Comparison of ENCODE assay signal across 11 cellular contexts in genomic region chr5:123455640-123456039, GRCh38. TPM values are rescaled to one million over a fixed set of nuclear protein-coding genes. Genes with fewer than 3 reads are reported as not detected.
DNase-seq lines count a peak whose midpoint lies in the region; ATAC-seq and FAIRE-seq lines count a peak whose summit lies in the region.
"Had no signal": no experiment of that assay in that cellular context is flagged by ENCODE, and none has a peak within 500 bp of the region (broad histone marks: within the 10 kb centered on the region; RNA-seq: fewer than 3 reads in every experiment).

No MANE protein-coding gene starts in this region.

- H3K27ac Mint-ChIP-seq in activated naive CD4-positive, alpha-beta T cell treated with anti-CD3 and anti-CD28 coated beads for 36 hours: no peak overlapping the region
- H3K27ac Mint-ChIP-seq: naive thymus-derived CD8-positive, alpha-beta T cell had no signal

- H3K9me3 ChIP-seq in small intestine (ENCODE audit: control insufficient read depth, low read depth): no peaks in the 10 kb centered on the region

- peak; percentile 91 for ATAC-seq in HG02852 (IDR thresholded peaks at IDR 0.05; ENCODE audit: unreplicated experiment)
- ATAC-seq: naive thymus-derived CD8-positive, alpha-beta T cell had no signal

- H3K27me3 ChIP-seq in small intestine (ENCODE audit: control insufficient read depth in 2 of 2, insufficient read depth in 2 of 2, low read length in 2 of 2): no peaks in the 10 kb centered on the region

- H3K27me3 Mint-ChIP-seq in activated naive CD4-positive, alpha-beta T cell treated with anti-CD3 and anti-CD28 coated beads for 36 hours (ENCODE audit: low read depth): peaks cover 2% of the 10 kb centered on the region

- peaks cover 2% of the 10 kb centered on the region for H3K9me3 Mint-ChIP-seq in activated naive CD4-positive, alpha-beta T cell treated with anti-CD3 and anti-CD28 coated beads for 36 hours

- DNase-seq in DMS53 (lab: John Stamatoyannopoulos, UW) (peak; percentile 6), DMS53 treated with DMSO at 0.1 percent for 48 hours (lab: John Stamatoyannopoulos, UW; ENCODE audit: unreplicated experiment) (no peak), MV-4-11 (lab: John Stamatoyannopoulos, UW) (peak; percentile 73), small intestine (peak; percentile 12), SHP77 treated with DMSO at 0.1 percent for 48 hours (lab: John Stamatoyannopoulos, UW) (no peak), DMS79 (lab: John Stamatoyannopoulos, UW) (no peak)
- DNase-seq in activated naive CD4-positive, alpha-beta T cell treated with anti-CD3 and anti-CD28 coated beads for 36 hours: no peak
- DNase-seq: naive thymus-derived CD8-positive, alpha-beta T cell had no signal

- no peak overlapping the region for H3K4me3 Mint-ChIP-seq in activated naive CD4-positive, alpha-beta T cell treated with anti-CD3 and anti-CD28 coated beads for 36 hours
- H3K4me3 Mint-ChIP-seq: naive thymus-derived CD8-positive, alpha-beta T cell had no signal

- peak overlapping the region in 1 of 2 donors; percentile 14 for H3K27ac ChIP-seq in small intestine (ENCODE audit: low read depth in 1 of 2, low read length in 1 of 2)

- H3K4me3 ChIP-seq in small intestine (ENCODE audit: low read depth in 1 of 2, low read length in 2 of 2): no peak overlapping the region

- peaks cover 2 to 3% of the 10 kb centered on the region in 2 donors for H3K4me1 ChIP-seq in small intestine (ENCODE audit: control insufficient read depth in 2 of 2, insufficient read depth in 1 of 2, low read depth in 1 of 2, low read length in 1 of 2)

- H3K36me3 ChIP-seq in small intestine (ENCODE audit: control insufficient read depth in 2 of 2, insufficient read depth in 2 of 2, low read length in 2 of 2): no peaks in the 10 kb centered on the region

- 45 to 55% (median 49%) methylated on average over 2 of the region's 2 CpGs for WGBS in small intestine, 3 donors

- peaks cover 9% of the 10 kb centered on the region for H3K4me1 Mint-ChIP-seq in activated naive CD4-positive, alpha-beta T cell treated with anti-CD3 and anti-CD28 coated beads for 36 hours (ENCODE audit: low read depth)

- no peak for FAIRE-seq in small intestine (lab: Jason Lieb, UNC)
- FAIRE-seq: A204.1, H54 had no signal

- intact Hi-C loops in activated naive CD4-positive, alpha-beta T cell treated with anti-CD3 and anti-CD28 coated beads for 36 hours (cut with micrococcal nuclease): no loop called here

- no peaks in the 10 kb centered on the region for H3K36me3 Mint-ChIP-seq in activated naive CD4-positive, alpha-beta T cell treated with anti-CD3 and anti-CD28 coated beads for 36 hours (ENCODE audit: low read depth)
- H3K36me3 Mint-ChIP-seq: naive thymus-derived CD8-positive, alpha-beta T cell had no signal

- CTCF ChIA-PET in activated naive CD4-positive, alpha-beta T cell treated with anti-CD3 and anti-CD28 coated beads for 36 hours (lab: Charles Lee): interaction anchor here (0.7 kb wide), 1 partner anchor 33 kb away, joined by 3 read pairs; no protein-coding TSS in a partner anchor

RNA-seq across cellular contexts. Expression of gene CEP120, which starts 32.4 kb away (rescaled TPM):
- 1 to 10 TPM; 4.1 to 5.3 (median 4.9) TPM for polyA plus RNA-seq in small intestine
- 10 to 100 TPM; 39.2 to 39.5 TPM for total RNA-seq in activated naive CD4-positive, alpha-beta T cell treated with anti-CD3 and anti-CD28 coated beads for 36 hours

RNA-seq across cellular contexts. Expression of gene CSNK1G3, which starts 56.3 kb away (rescaled TPM):
- 10 to 100 TPM; 16.7 to 21.5 (median 18.9) TPM for polyA plus RNA-seq in small intestine
- total RNA-seq in activated naive CD4-positive, alpha-beta T cell treated with anti-CD3 and anti-CD28 coated beads for 36 hours: 10 to 100 TPM; 31.9 to 33.8 TPM

Comparison
In these comparisons a context has a peak if more than half of its experiments do, and no peak if none do; other contexts are left out.
1. DNase-seq: peak in DMS53 (single experiment), MV-4-11 (single experiment) and small intestine (single experiment); none in DMS53 treated with DMSO at 0.1 percent for 48 hours (single experiment), SHP77 treated with DMSO at 0.1 percent for 48 hours (single experiment), activated naive CD4-positive, alpha-beta T cell treated with anti-CD3 and anti-CD28 coated beads for 36 hours (single experiment) and DMS79 (single experiment).